ENCODE assay signal across 2 cellular contexts in genomic region chr19:51647318-51647717, GRCh38.
TF ChIP-seq lines count a peak whose summit lies in the region.

No MANE protein-coding gene starts in this region.

TF ChIP-seq in GM23338, 12 proteins besides CTCF, POLR2A, EP300 and RAD21:
- TF ChIP-seq POLR2AphosphoS5 (IDR thresholded peaks at IDR 0.05; ENCODE audit: low read depth) = no peak
- TF ChIP-seq, protein P1, sequence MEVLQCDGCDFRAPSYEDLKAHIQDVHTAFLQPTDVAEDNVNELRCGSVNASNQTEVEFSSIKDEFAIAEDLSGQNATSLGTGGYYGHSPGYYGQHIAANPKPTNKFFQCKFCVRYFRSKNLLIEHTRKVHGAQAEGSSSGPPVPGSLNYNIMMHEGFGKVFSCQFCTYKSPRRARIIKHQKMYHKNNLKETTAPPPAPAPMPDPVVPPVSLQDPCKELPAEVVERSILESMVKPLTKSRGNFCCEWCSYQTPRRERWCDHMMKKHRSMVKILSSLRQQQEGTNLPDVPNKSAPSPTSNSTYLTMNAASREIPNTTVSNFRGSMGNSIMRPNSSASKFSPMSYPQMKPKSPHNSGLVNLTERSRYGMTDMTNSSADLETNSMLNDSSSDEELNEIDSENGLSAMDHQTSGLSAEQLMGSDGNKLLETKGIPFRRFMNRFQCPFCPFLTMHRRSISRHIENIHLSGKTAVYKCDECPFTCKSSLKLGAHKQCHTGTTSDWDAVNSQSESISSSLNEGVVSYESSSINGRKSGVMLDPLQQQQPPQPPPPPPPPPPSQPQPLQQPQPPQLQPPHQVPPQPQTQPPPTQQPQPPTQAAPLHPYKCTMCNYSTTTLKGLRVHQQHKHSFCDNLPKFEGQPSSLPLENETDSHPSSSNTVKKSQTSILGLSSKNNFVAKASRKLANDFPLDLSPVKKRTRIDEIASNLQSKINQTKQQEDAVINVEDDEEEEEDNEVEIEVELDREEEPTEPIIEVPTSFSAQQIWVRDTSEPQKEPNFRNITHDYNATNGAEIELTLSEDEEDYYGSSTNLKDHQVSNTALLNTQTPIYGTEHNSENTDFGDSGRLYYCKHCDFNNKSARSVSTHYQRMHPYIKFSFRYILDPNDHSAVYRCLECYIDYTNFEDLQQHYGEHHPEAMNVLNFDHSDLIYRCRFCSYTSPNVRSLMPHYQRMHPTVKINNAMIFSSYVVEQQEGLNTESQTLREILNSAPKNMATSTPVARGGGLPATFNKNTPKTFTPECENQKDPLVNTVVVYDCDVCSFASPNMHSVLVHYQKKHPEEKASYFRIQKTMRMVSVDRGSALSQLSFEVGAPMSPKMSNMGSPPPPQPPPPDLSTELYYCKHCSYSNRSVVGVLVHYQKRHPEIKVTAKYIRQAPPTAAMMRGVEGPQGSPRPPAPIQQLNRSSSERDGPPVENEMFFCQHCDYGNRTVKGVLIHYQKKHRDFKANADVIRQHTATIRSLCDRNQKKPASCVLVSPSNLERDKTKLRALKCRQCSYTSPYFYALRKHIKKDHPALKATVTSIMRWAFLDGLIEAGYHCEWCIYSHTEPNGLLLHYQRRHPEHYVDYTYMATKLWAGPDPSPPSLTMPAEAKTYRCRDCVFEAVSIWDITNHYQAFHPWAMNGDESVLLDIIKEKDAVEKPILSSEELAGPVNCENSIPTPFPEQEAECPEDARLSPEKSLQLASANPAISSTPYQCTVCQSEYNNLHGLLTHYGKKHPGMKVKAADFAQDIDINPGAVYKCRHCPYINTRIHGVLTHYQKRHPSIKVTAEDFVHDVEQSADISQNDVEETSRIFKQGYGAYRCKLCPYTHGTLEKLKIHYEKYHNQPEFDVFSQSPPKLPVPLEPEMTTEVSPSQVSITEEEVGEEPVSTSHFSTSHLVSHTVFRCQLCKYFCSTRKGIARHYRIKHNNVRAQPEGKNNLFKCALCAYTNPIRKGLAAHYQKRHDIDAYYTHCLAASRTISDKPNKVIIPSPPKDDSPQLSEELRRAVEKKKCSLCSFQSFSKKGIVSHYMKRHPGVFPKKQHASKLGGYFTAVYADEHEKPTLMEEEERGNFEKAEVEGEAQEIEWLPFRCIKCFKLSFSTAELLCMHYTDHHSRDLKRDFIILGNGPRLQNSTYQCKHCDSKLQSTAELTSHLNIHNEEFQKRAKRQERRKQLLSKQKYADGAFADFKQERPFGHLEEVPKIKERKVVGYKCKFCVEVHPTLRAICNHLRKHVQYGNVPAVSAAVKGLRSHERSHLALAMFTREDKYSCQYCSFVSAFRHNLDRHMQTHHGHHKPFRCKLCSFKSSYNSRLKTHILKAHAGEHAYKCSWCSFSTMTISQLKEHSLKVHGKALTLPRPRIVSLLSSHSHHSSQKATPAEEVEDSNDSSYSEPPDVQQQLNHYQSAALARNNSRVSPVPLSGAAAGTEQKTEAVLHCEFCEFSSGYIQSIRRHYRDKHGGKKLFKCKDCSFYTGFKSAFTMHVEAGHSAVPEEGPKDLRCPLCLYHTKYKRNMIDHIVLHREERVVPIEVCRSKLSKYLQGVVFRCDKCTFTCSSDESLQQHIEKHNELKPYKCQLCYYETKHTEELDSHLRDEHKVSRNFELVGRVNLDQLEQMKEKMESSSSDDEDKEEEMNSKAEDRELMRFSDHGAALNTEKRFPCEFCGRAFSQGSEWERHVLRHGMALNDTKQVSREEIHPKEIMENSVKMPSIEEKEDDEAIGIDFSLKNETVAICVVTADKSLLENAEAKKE (CRISPR knock-in tag; IDR thresholded peaks at IDR 0.05) = no peak
- TF ChIP-seq STAT1 (IDR thresholded peaks at IDR 0.05; ENCODE audit: unreplicated experiment) = no peak
- no peak for TF ChIP-seq EZH2 (IDR thresholded peaks at IDR 0.05; ENCODE audit: low read depth, unreplicated experiment)
- TF ChIP-seq, protein P2, sequence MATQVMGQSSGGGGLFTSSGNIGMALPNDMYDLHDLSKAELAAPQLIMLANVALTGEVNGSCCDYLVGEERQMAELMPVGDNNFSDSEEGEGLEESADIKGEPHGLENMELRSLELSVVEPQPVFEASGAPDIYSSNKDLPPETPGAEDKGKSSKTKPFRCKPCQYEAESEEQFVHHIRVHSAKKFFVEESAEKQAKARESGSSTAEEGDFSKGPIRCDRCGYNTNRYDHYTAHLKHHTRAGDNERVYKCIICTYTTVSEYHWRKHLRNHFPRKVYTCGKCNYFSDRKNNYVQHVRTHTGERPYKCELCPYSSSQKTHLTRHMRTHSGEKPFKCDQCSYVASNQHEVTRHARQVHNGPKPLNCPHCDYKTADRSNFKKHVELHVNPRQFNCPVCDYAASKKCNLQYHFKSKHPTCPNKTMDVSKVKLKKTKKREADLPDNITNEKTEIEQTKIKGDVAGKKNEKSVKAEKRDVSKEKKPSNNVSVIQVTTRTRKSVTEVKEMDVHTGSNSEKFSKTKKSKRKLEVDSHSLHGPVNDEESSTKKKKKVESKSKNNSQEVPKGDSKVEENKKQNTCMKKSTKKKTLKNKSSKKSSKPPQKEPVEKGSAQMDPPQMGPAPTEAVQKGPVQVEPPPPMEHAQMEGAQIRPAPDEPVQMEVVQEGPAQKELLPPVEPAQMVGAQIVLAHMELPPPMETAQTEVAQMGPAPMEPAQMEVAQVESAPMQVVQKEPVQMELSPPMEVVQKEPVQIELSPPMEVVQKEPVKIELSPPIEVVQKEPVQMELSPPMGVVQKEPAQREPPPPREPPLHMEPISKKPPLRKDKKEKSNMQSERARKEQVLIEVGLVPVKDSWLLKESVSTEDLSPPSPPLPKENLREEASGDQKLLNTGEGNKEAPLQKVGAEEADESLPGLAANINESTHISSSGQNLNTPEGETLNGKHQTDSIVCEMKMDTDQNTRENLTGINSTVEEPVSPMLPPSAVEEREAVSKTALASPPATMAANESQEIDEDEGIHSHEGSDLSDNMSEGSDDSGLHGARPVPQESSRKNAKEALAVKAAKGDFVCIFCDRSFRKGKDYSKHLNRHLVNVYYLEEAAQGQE (IDR thresholded peaks at IDR 0.05; ENCODE audit: unreplicated experiment) = no peak
- no peak for TF ChIP-seq NANOG (IDR thresholded peaks at IDR 0.05; ENCODE audit: borderline replicate concordance)

TF ChIP-seq in K562, 482 proteins besides CTCF, POLR2A, EP300 and RAD21:
- TF ChIP-seq HMG20A (CRISPR knock-in tag; conservative IDR thresholded peaks at IDR 0.05) = no peak
- TF ChIP-seq RBM25 (IDR thresholded peaks at IDR 0.05; ENCODE audit: low read depth, low read length, severe bottlenecking) = peak; percentile 58
- TF ChIP-seq, protein P3, sequence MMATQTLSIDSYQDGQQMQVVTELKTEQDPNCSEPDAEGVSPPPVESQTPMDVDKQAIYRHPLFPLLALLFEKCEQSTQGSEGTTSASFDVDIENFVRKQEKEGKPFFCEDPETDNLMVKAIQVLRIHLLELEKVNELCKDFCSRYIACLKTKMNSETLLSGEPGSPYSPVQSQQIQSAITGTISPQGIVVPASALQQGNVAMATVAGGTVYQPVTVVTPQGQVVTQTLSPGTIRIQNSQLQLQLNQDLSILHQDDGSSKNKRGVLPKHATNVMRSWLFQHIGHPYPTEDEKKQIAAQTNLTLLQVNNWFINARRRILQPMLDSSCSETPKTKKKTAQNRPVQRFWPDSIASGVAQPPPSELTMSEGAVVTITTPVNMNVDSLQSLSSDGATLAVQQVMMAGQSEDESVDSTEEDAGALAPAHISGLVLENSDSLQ (IDR thresholded peaks at IDR 0.05) = no peak
- no peak for TF ChIP-seq CEBPB (tag; IDR thresholded peaks at IDR 0.05)
- TF ChIP-seq HDAC3 (IDR thresholded peaks at IDR 0.05; ENCODE audit: borderline replicate concordance, partially characterized antibody) = no peak
- TF ChIP-seq, protein P4, sequence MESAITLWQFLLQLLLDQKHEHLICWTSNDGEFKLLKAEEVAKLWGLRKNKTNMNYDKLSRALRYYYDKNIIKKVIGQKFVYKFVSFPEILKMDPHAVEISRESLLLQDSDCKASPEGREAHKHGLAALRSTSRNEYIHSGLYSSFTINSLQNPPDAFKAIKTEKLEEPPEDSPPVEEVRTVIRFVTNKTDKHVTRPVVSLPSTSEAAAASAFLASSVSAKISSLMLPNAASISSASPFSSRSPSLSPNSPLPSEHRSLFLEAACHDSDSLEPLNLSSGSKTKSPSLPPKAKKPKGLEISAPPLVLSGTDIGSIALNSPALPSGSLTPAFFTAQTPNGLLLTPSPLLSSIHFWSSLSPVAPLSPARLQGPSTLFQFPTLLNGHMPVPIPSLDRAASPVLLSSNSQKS (CRISPR knock-in tag; IDR thresholded peaks at IDR 0.05) = no peak
- TF ChIP-seq BCL6 (CRISPR knock-in tag; IDR thresholded peaks at IDR 0.05) = no peak
- TF ChIP-seq CHD4 (IDR thresholded peaks at IDR 0.05; ENCODE audit: insufficient read depth, insufficient replicate concordance, low read depth, low read length, poor library complexity, severe bottlenecking) = no peak
- TF ChIP-seq ZFP36 (IDR thresholded peaks at IDR 0.05; ENCODE audit: low read depth, low read length, partially characterized antibody) = peak; percentile 33
- no peak for TF ChIP-seq MAFG (tag; conservative IDR thresholded peaks at IDR 0.05)
- no peak for TF ChIP-seq MCM3 (IDR thresholded peaks at IDR 0.05)
- TF ChIP-seq KDM1A (IDR thresholded peaks at IDR 0.05) = peak in 1 of 2 experiments; percentile 37; a peak in 1 of 4 replicates
- no peak for TF ChIP-seq CREB5 (CRISPR knock-in tag; IDR thresholded peaks at IDR 0.05)
- no peak for TF ChIP-seq ZEB2 (IDR thresholded peaks at IDR 0.05)
- TF ChIP-seq BCOR (IDR thresholded peaks at IDR 0.05) = peak; percentile 63
